Comparison of ENCODE assay signal across 19 cellular contexts in the genomic region with DNA sequence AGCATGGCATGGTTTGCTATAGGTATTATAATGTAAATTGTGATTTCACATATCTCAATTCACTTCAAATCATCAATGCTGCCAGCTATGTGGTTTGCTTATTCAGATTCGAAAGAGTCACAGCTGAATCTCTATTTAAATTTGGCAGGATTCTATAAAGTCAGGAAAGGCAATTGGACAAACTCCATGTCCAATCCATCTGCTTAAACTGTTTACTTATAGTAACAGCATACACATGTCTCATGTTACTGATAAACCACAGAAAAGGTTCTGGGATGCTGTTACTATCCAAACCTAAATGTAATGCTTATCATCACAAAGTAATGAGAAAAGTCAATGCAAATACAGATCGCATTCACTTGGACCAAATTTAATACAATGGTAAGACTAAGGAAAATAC.
A peak's percentile ranks its signal among the peaks of the same experiment; 100 is the strongest.
DNase-seq lines count a peak whose midpoint lies in the region; ATAC-seq lines count a peak whose summit lies in the region.
"Had no signal": no experiment of that assay in that cellular context is flagged by ENCODE, and none has a peak within 500 bp of the region (broad histone marks: within the 10 kb centered on the region; RNA-seq: fewer than 3 reads in every experiment).

No MANE protein-coding gene starts in this region.

- ATAC-seq in HG03039 (IDR thresholded peaks at IDR 0.05; ENCODE audit: unreplicated experiment) (no peak), GM18909 (IDR thresholded peaks at IDR 0.05; ENCODE audit: poor library complexity, unreplicated experiment) (no peak)

- DNase-seq in DMS 273 (lab: John Stamatoyannopoulos, UW; ENCODE audit: unreplicated experiment) (peak; percentile 50), HCEC 1CT (peak; percentile 11), NCI-H526 treated with DMSO at 0.1 percent for 48 hours (lab: John Stamatoyannopoulos, UW) (peak; percentile 87), fibroblast of peridontal ligament (ENCODE audit: extremely low read depth) (peak; percentile 87), ureter (ENCODE audit: low spot score) (no peak)
- DNase-seq: activated CD4-positive, alpha-beta T cell treated with anti-CD3 and anti-CD28 coated beads for 4 hours; BE2C; Caco-2; dorsolateral prefrontal cortex; left ventricle myocardium inferior; midbrain; NCI-H1092; NCI-H524; nephron progenitor cell; Right ventricle myocardium superior; stimulated activated CD4-positive, alpha-beta T cell treated with anti-CD3 and anti-CD28 coated beads, Interleukin-2, amount 100 ng/mL, for 24 hours; stimulated activated naive CD4-positive, alpha-beta T cell treated with Interleukin-2 at 50 U/mL for 16 hours had no signal
